ENCODE assay signal across 9 cellular contexts in the genomic region with DNA sequence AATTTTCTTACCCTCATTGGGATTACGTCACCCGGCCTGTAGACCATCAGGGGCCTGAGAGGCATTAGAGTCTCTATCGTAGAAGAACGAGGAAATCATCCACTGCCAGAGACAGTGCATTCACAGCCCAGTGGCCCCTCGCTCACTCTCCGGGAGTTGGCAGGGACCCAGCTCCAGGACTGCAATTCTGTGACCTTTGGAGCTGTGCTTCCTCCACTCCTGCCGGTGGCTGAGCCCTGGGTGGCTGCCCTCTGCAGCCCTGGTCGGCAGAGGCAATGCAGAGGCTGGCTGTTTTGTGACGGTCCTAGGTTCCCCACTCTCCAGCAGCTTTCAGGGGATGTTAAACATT. TPM values are rescaled to one million over a fixed set of nuclear protein-coding genes. Genes with fewer than 3 reads are reported as not detected.
DNase-seq lines count a peak whose midpoint lies in the region; ATAC-seq and TF ChIP-seq lines count a peak whose summit lies in the region.
"Had no signal": no experiment of that assay in that cellular context is flagged by ENCODE, and none has a peak within 500 bp of the region (broad histone marks: within the 10 kb centered on the region; RNA-seq: fewer than 3 reads in every experiment).

No MANE protein-coding gene starts in this region.

- intact Hi-C loops in adrenal gland (cut with DNase I) (no loop called here), lower lobe of right lung (cut with DNase I) (no loop called here)

- no peaks in the 10 kb centered on the region for H3K9me3 ChIP-seq in adrenal gland (replicated peaks in 1 of 3)
- no peaks in the 10 kb centered on the region for H3K9me3 ChIP-seq in lower lobe of right lung
- no peaks in the 10 kb centered on the region for H3K9me3 ChIP-seq in suprapubic skin

- H3K4me1 ChIP-seq in adrenal gland (replicated peaks in 1 of 2) (peaks cover 13 to 29% of the 10 kb centered on the region in 2 donors), lower lobe of right lung (peaks cover 70% of the 10 kb centered on the region), suprapubic skin (peaks cover 14% of the 10 kb centered on the region)

- no peak for TF ChIP-seq EP300 in suprapubic skin (IDR thresholded peaks at IDR 0.05)

- H3K4me3 ChIP-seq in adrenal gland, result no peak overlapping the region
- no peak overlapping the region for H3K4me3 ChIP-seq in lower lobe of right lung
- no peak overlapping the region for H3K4me3 ChIP-seq in suprapubic skin

- H3K36me3 ChIP-seq in adrenal gland (replicated peaks in 1 of 2) (peaks cover 0 to 4% of the 10 kb centered on the region in 2 donors), lower lobe of right lung (peaks cover 24% of the 10 kb centered on the region), suprapubic skin (no peaks in the 10 kb centered on the region)

- H3K27ac ChIP-seq in adrenal gland (peak overlapping the region in 3 of 5 donors; percentile 31 to 88 (median 70)), lower lobe of right lung (peak overlapping the region; percentile 75), suprapubic skin (no peak overlapping the region)

- peak; percentile 43 for DNase-seq in activated CD8-positive, alpha-beta memory T cell treated with anti-CD3 and anti-CD28 coated beads, Interleukin-2, amount 50 U/mL, for 48 hours
- no peak for DNase-seq in activated CD8-positive, alpha-beta memory T cell treated with anti-CD3 and anti-CD28 coated beads, Interleukin-2, amount 50 U/mL, for 4 hours
- DNase-seq in adrenal gland (peak in 6 of 7 donors; percentile 55 to 81 (median 70)), lower lobe of right lung (no peak), suprapubic skin (ENCODE audit: low spot score in 2 of 2) (peak; percentile 50), LoVo (ENCODE audit: low spot score) (no peak), germinal center (ENCODE audit: low spot score) (no peak)
- DNase-seq: activated T-cell treated with anti-CD3 and anti-CD28 coated beads, Interleukin-2, amount 50 U/mL, for 1 hour had no signal

- TF ChIP-seq POLR2A in adrenal gland (IDR thresholded peaks at IDR 0.05) (no peak), suprapubic skin (IDR thresholded peaks at IDR 0.05) (no peak)

- H3K27me3 ChIP-seq in adrenal gland (no peaks in the 10 kb centered on the region), lower lobe of right lung (ENCODE audit: low read depth) (no peaks in the 10 kb centered on the region), suprapubic skin (no peaks in the 10 kb centered on the region)

- 40 to 52% (median 45%) methylated on average over 7 to 9 of the region's 9 CpGs for WGBS in adrenal gland, 4 donors
- 80% methylated on average over 4 of the region's 9 CpGs for WGBS in suprapubic skin

- ATAC-seq in lower lobe of right lung, result no peak
- no peak for ATAC-seq in GM18867 (IDR thresholded peaks at IDR 0.05; ENCODE audit: unreplicated experiment)

- no peak for TF ChIP-seq CTCF in adrenal gland (IDR thresholded peaks at IDR 0.05)
- TF ChIP-seq CTCF in lower lobe of right lung (IDR thresholded peaks at IDR 0.05), result no peak
- TF ChIP-seq CTCF in suprapubic skin (IDR thresholded peaks at IDR 0.05), result no peak

RNA-seq across cellular contexts. Expression of gene SLC37A1, which starts 12.7 kb away (rescaled TPM):
- total RNA-seq in adrenal gland (10 to 100 TPM in 7 of 8 donors, 1 to 10 TPM in 1; 7.4 to 27.2 (median 18.7) TPM), lower lobe of right lung (28.9 TPM), suprapubic skin (10 to 100 TPM; 10.2 to 23.1 (median 19.6) TPM)
- 10 to 100 TPM; 11.0 to 16.7 (median 14.3) TPM for polyA plus RNA-seq in adrenal gland

RNA-seq across cellular contexts. Expression of gene RSPH1, which starts 30.3 kb away (rescaled TPM):
- total RNA-seq in adrenal gland (1 to 10 TPM in 1 of 8 donors, under 1 TPM in 5, not detected in 2; 0.13 to 1.4 (median 0.72) TPM), lower lobe of right lung (18.1 TPM), suprapubic skin (1 to 10 TPM in 3 of 4 donors, under 1 TPM in 1; 0.81 to 3.2 (median 2.0) TPM)
- 1 to 10 TPM; 1.2 to 5.8 (median 3.2) TPM for polyA plus RNA-seq in adrenal gland

Comparison
In these comparisons a context has a peak if more than half of its experiments do, and no peak if none do; other contexts are left out.
1. DNase-seq: peak in activated CD8-positive, alpha-beta memory T cell treated with anti-CD3 and anti-CD28 coated beads, Interleukin-2, amount 50 U/mL, for 48 hours (single experiment), adrenal gland (6 of 7) and suprapubic skin (2 of 2); none in activated CD8-positive, alpha-beta memory T cell treated with anti-CD3 and anti-CD28 coated beads, Interleukin-2, amount 50 U/mL, for 4 hours (single experiment), lower lobe of right lung (single experiment), LoVo (single experiment) and germinal center (single experiment).